ENCODE assay signal across 25 cellular contexts in the genomic region with DNA sequence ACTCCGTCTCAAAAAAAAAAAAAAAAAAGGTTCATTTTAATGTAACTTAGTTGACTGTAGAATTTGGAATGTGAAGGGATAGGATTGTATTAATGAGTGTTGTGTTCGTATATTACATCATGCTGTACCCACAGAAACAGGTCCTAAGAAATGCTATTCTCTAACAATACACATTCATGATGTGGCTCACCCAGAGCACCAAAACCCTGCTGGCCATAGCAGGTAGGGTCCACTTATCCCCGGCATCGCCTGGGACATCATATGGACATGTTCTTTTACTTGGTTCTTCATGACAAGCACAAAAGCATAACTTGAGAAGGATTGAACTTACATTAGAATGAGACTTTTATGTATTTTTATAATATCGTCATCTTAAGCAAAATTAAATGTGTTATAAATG.
DNase-seq lines count a peak whose midpoint lies in the region; ATAC-seq, FAIRE-seq and TF ChIP-seq lines count a peak whose summit lies in the region.
"Had no signal": no experiment of that assay in that cellular context is flagged by ENCODE, and none has a peak within 500 bp of the region (broad histone marks: within the 10 kb centered on the region; RNA-seq: fewer than 3 reads in every experiment).

No MANE protein-coding gene starts in this region.

- no peak overlapping the region for H4K5ac ChIP-seq in IMR-90 (ENCODE audit: low read depth, low read length)

- H3K4me2 ChIP-seq in GM23338 (no peak overlapping the region), IMR-90 (ENCODE audit: low read depth, low read length) (no peak overlapping the region), GM12878 (ENCODE audit: control insufficient read depth, insufficient read depth) (no peak overlapping the region)
- H3K4me2 ChIP-seq: A549; BLaER1 treated with 17β-estradiol and CSF1 and Interleukin-3, amounts not matched to agents 10 nM and 100 nM had no signal

- no TSS peak for BruUV-seq in IMR-90 (replicated peaks; lab: Mats Ljungman, UMichigan)
- BruUV-seq in GM12878 (replicated peaks; lab: Mats Ljungman, UMichigan) = no TSS peak

- ATAC-seq in GM23338 = peak; percentile 39; the same call in 1 of the 3 replicates
- no peak for ATAC-seq in IMR-90 (ENCODE audit: low read depth)
- ATAC-seq in GM12878 = peak; percentile 28; the same call in 1 of the 3 replicates
- no peak for ATAC-seq in HG03432 (IDR thresholded peaks at IDR 0.05; ENCODE audit: unreplicated experiment)
- no peak for ATAC-seq in GM19463 (IDR thresholded peaks at IDR 0.05; ENCODE audit: unreplicated experiment)
- ATAC-seq: A549, HCT116 had no signal

- H3K36me3 ChIP-seq in GM23338 (ENCODE audit: insufficient read depth) = no peaks in the 10 kb centered on the region
- no peaks in the 10 kb centered on the region for H3K36me3 ChIP-seq in IMR-90 (ENCODE audit: control insufficient read depth, insufficient read depth, low read length)
- H3K36me3 ChIP-seq in GM12878 (ENCODE audit: control insufficient read depth in 2 of 2, insufficient read depth in 2 of 2, low read length in 1 of 2) = no peaks in the 10 kb centered on the region
- no peaks in the 10 kb centered on the region for H3K36me3 ChIP-seq in endodermal cell (ENCODE audit: control insufficient read depth, insufficient read depth, low read length)
- H3K36me3 ChIP-seq: BE2C; BLaER1 treated with 17β-estradiol and CSF1 and Interleukin-3, amounts not matched to agents 10 nM and 100 nM had no signal

- no peak overlapping the region for H2AK5ac ChIP-seq in IMR-90 (ENCODE audit: low read depth, low read length)

- no CpG with 5 or more reads among the region's 5 CpGs for WGBS in IMR-90 (ENCODE audit: extremely low coverage in 2 of 2, insufficient read length in 1 of 2), 2 experiments
- 58% methylated on average over 4 of the region's 5 CpGs for WGBS in GM12878 (ENCODE audit: insufficient coverage, insufficient replicate concordance, low lambda C conversion rate, missing lambda C conversion rate)
- WGBS in endodermal cell (ENCODE audit: insufficient coverage in 1 of 2, insufficient read length in 1 of 2), 2 experiments = 93% methylated on average over 3 of the region's 5 CpGs; no CpG with 5 or more reads in 1 of the 2 experiments

- no peak overlapping the region for H3K14ac ChIP-seq in IMR-90 (replicated peaks; ENCODE audit: low read depth, low read length)

- in situ Hi-C loops in IMR-90 (cut with MboI; ENCODE audit: low sequenced_read_pairs) (no loop called here), GM12878 (cut with MboI) (no loop called here)

- H2AK9ac ChIP-seq in IMR-90 (replicated peaks; ENCODE audit: low read depth, low read length, poor library complexity) = no peak overlapping the region

- H2BK15ac ChIP-seq in IMR-90 (ENCODE audit: low read depth, low read length) = no peak overlapping the region

- H3K4ac ChIP-seq in IMR-90 (ENCODE audit: low read depth, low read length) = no peak overlapping the region; the same call in 1 of the 2 replicates

- H3K4me1 ChIP-seq in GM23338 (ENCODE audit: insufficient read depth) (no peaks in the 10 kb centered on the region), IMR-90 (ENCODE audit: control insufficient read depth, insufficient read depth, low read length) (no peaks in the 10 kb centered on the region), GM12878 (ENCODE audit: control insufficient read depth, insufficient read depth, low read length) (no peaks in the 10 kb centered on the region), endodermal cell (ENCODE audit: control insufficient read depth, insufficient read depth, low read length) (no peaks in the 10 kb centered on the region)
- H3K4me1 ChIP-seq: A549; BE2C; BLaER1 treated with 17β-estradiol and CSF1 and Interleukin-3, amounts not matched to agents 10 nM and 100 nM had no signal

- no peak overlapping the region for H3K4me3 ChIP-seq in GM23338
- H3K4me3 ChIP-seq in IMR-90 (ENCODE audit: insufficient read depth, low read depth, low read length) = no peak overlapping the region
- no peak overlapping the region for H3K4me3 ChIP-seq in GM12878
- no peak overlapping the region for H3K4me3 ChIP-seq in endodermal cell (ENCODE audit: low read length)
- H3K4me3 ChIP-seq: A549; BLaER1 treated with 17β-estradiol and CSF1 and Interleukin-3, amounts not matched to agents 10 nM and 100 nM had no signal

- no peak overlapping the region for H2BK20ac ChIP-seq in IMR-90 (ENCODE audit: low read depth, low read length)

- H2AFZ ChIP-seq in GM23338 (no peak overlapping the region), IMR-90 (replicated peaks; ENCODE audit: low read length, poor library complexity) (no peak overlapping the region), GM12878 (ENCODE audit: control insufficient read depth, low read depth, low read length) (no peak overlapping the region)

- H4K20me1 ChIP-seq in GM23338 (replicated peaks; ENCODE audit: insufficient read depth) = no peaks in the 10 kb centered on the region
- no peaks in the 10 kb centered on the region for H4K20me1 ChIP-seq in IMR-90 (ENCODE audit: insufficient read depth, low read length)
- H4K20me1 ChIP-seq in GM12878 (ENCODE audit: control insufficient read depth, insufficient read depth) = no peaks in the 10 kb centered on the region
- H4K20me1 ChIP-seq: BLaER1 treated with 17β-estradiol and CSF1 and Interleukin-3, amounts not matched to agents 10 nM and 100 nM had no signal

- intact Hi-C loops in IMR-90 (cut with micrococcal nuclease) = no loop called here
- intact Hi-C loops in GM12878 (cut with micrococcal nuclease; ENCODE audit: unreplicated experiment) = no loop called here

- SMC1A ChIA-PET in GM12878 (lab: Charles Lee; ENCODE audit: uncharacterized antibody, unreplicated experiment) = no interaction called here

- H3K27ac Mint-ChIP-seq in GM23338 (no peak overlapping the region), endodermal cell (no peak overlapping the region)
- H3K27ac Mint-ChIP-seq: CD14-positive monocyte; CD4-positive, alpha-beta T cell; CD8-positive, alpha-beta memory T cell had no signal

- H4K91ac ChIP-seq in IMR-90 (ENCODE audit: insufficient read depth, low read depth, low read length) = no peak overlapping the region

- no peaks in the 10 kb centered on the region for H3K36me3 Mint-ChIP-seq in GM23338 (ENCODE audit: low read depth)
- no peaks in the 10 kb centered on the region for H3K36me3 Mint-ChIP-seq in endodermal cell (ENCODE audit: low read depth)
- H3K36me3 Mint-ChIP-seq: CD14-positive monocyte; CD8-positive, alpha-beta memory T cell had no signal

- H3K4me3 Mint-ChIP-seq in GM23338 (no peak overlapping the region), endodermal cell (no peak overlapping the region)
- H3K4me3 Mint-ChIP-seq: CD14-positive monocyte; CD4-positive, alpha-beta T cell; CD8-positive, alpha-beta memory T cell had no signal

- peak overlapping the region; percentile 33; the same call in 1 of the 2 replicates for H3K18ac ChIP-seq in IMR-90 (ENCODE audit: low read depth, low read length)

- no peak for FAIRE-seq in GM12878 (lab: Jason Lieb, UNC)
- FAIRE-seq: A549, D721Med, GM12892 had no signal

- dilution Hi-C loops in IMR-90 (cut with HindIII; ENCODE audit: low sequenced_read_pairs, unreplicated experiment) = no loop called here

- TF ChIP-seq RAD21 in IMR-90 (IDR thresholded peaks at IDR 0.05; ENCODE audit: low read length) = no peak
- TF ChIP-seq RAD21 in GM12878 (IDR thresholded peaks at IDR 0.05; ENCODE audit: insufficient read depth, low read depth, low read length) = no peak

- no peak overlapping the region for H2BK120ac ChIP-seq in IMR-90 (ENCODE audit: low read depth, low read length)

- no peak for TF ChIP-seq POLR2A in IMR-90 (IDR thresholded peaks at IDR 0.05; ENCODE audit: low read depth, low read length)
- TF ChIP-seq POLR2A in GM12878 (IDR thresholded peaks at IDR 0.05; ENCODE audit: low read depth, low read length) = no peak

- H3K56ac ChIP-seq in IMR-90 (ENCODE audit: extremely low read depth, insufficient read depth, low read length) = no peak overlapping the region

- H4K8ac ChIP-seq in IMR-90 (ENCODE audit: low read depth in 2 of 2, low read length in 2 of 2) = no peak overlapping the region

- H3K9ac ChIP-seq in IMR-90 (ENCODE audit: low read depth, low read length) (no peak overlapping the region), GM12878 (ENCODE audit: control insufficient read depth, insufficient read depth, low read length) (no peak overlapping the region), endodermal cell (ENCODE audit: extremely low read depth, low read length, poor library complexity, severe bottlenecking) (no peak overlapping the region)
- H3K9ac ChIP-seq: BLaER1 treated with 17β-estradiol and CSF1 and Interleukin-3, amounts not matched to agents 10 nM and 100 nM had no signal

- H3K79me2 ChIP-seq in GM23338 (replicated peaks; ENCODE audit: insufficient read depth) (no peaks in the 10 kb centered on the region), GM12878 (ENCODE audit: control insufficient read depth, insufficient read depth, low read length) (no peaks in the 10 kb centered on the region)

- TF ChIP-seq EP300 in GM12878 (IDR thresholded peaks at IDR 0.05; ENCODE audit: borderline replicate concordance in 1 of 2, control insufficient read depth in 1 of 2, low read depth in 2 of 2, low read length in 2 of 2) = no peak

- no peak overlapping the region for H2BK5ac ChIP-seq in IMR-90 (ENCODE audit: low read depth, low read length, poor library complexity, severe bottlenecking)

- H3K9me3 ChIP-seq in IMR-90 (ENCODE audit: control insufficient read depth, insufficient read depth, low read length) (no peaks in the 10 kb centered on the region), GM12878 (replicated peaks; ENCODE audit: control insufficient read depth, insufficient read depth, low read length) (no peaks in the 10 kb centered on the region), endodermal cell (ENCODE audit: control insufficient read depth, low read length) (no peaks in the 10 kb centered on the region)
- H3K9me3 ChIP-seq: A549, BE2C had no signal

- CTCF ChIA-PET in IMR-90 (lab: Yijun Ruan, JAX) = no interaction called here
- CTCF ChIA-PET in GM12878 (lab: Yijun Ruan, JAX) = no interaction called here

- H3K27me3 ChIP-seq in GM23338 (ENCODE audit: insufficient read depth) (no peaks in the 10 kb centered on the region), IMR-90 (ENCODE audit: control insufficient read depth, insufficient read depth, low read length) (no peaks in the 10 kb centered on the region), GM12878 (replicated peaks in 1 of 2; ENCODE audit: control insufficient read depth in 2 of 2, insufficient read depth in 2 of 2, low read length in 1 of 2) (no peaks in the 10 kb centered on the region), endodermal cell (ENCODE audit: control insufficient read depth, insufficient read depth, low read length, poor library complexity, severe bottlenecking) (no peaks in the 10 kb centered on the region)
- H3K27me3 ChIP-seq: BE2C; BLaER1 treated with 17β-estradiol and CSF1 and Interleukin-3, amounts not matched to agents 10 nM and 100 nM had no signal

- RAD21 ChIA-PET in GM12878 (lab: Charles Lee; ENCODE audit: unreplicated experiment) = no interaction called here

- DNase-seq in GM23338 (ENCODE audit: low spot score) (no peak), IMR-90 (no peak), GM12878 (ENCODE audit: low read depth, low spot score) (no peak), endodermal cell (no peak), NCI-H510A (lab: John Stamatoyannopoulos, UW) (no peak)
- no peak for DNase-seq in stimulated activated CD4-positive, alpha-beta T cell treated with anti-CD3 and anti-CD28 coated beads, Interleukin-2, amount 100 ng/mL, for 48 hours
- DNase-seq: 8988T; ACHN; AML-193; BE2C; CD4-positive, alpha-beta T cell; CD8-positive, alpha-beta memory T cell; DMS 273 treated with DMSO at 0.1 percent for 48 hours; DMS79 treated with DMSO at 0.1 percent for 48 hours; GF-D8; GOT3; H7 had no signal

- no peak for TF ChIP-seq CTCF in GM23338 (conservative IDR thresholded peaks at IDR 0.05; ENCODE audit: low read depth in 2 of 2)
- TF ChIP-seq CTCF in IMR-90 (conservative IDR thresholded peaks at IDR 0.05; ENCODE audit: low read depth, low read length) = no peak
- TF ChIP-seq CTCF in GM12878 (IDR thresholded peaks at IDR 0.05 in 2 of 3, conservative IDR thresholded peaks at IDR 0.05 in 1 of 3; ENCODE audit: control insufficient read depth in 2 of 3, extremely low read depth in 1 of 3, insufficient read depth in 1 of 3, low read depth in 3 of 3, low read length in 3 of 3) = no peak
- peak; percentile 56 for TF ChIP-seq CTCF in endodermal cell (conservative IDR thresholded peaks at IDR 0.05)

- POLR2A ChIA-PET in IMR-90 (lab: Charles Lee; ENCODE audit: unreplicated experiment) = no interaction called here
- POLR2A ChIA-PET in GM12878 (lab: Charles Lee) = no interaction called here

- H3K27me3 Mint-ChIP-seq in GM23338 (ENCODE audit: insufficient read depth, low read depth, poor library complexity) (peaks cover 6% of the 10 kb centered on the region), endodermal cell (ENCODE audit: insufficient read depth) (no peaks in the 10 kb centered on the region)
- H3K27me3 Mint-ChIP-seq: CD8-positive, alpha-beta memory T cell had no signal

- no peaks in the 10 kb centered on the region for H3K9me3 Mint-ChIP-seq in GM23338
- H3K9me3 Mint-ChIP-seq in endodermal cell = peaks cover under 1% of the 10 kb centered on the region
- H3K9me3 Mint-ChIP-seq: CD4-positive, alpha-beta T cell had no signal

- H3K27ac ChIP-seq in GM23338 (ENCODE audit: low read depth) (no peak overlapping the region), IMR-90 (ENCODE audit: insufficient read depth, low read length) (no peak overlapping the region), GM12878 (ENCODE audit: control insufficient read depth, insufficient read depth) (no peak overlapping the region), endodermal cell (ENCODE audit: low read depth, low read length) (no peak overlapping the region)
- H3K27ac ChIP-seq: A549; BLaER1 treated with 17β-estradiol and CSF1 and Interleukin-3, amounts not matched to agents 10 nM and 100 nM had no signal

- no peaks in the 10 kb centered on the region for H3K79me1 ChIP-seq in IMR-90 (ENCODE audit: low read depth in 1 of 2, low read length in 2 of 2)

- no peaks in the 10 kb centered on the region for H3K9me2 ChIP-seq in GM23338 (ENCODE audit: insufficient read depth)

- H3K4me1 Mint-ChIP-seq in GM23338 = no peaks in the 10 kb centered on the region
- H3K4me1 Mint-ChIP-seq in endodermal cell = no peaks in the 10 kb centered on the region
- H3K4me1 Mint-ChIP-seq: CD14-positive monocyte; CD8-positive, alpha-beta memory T cell had no signal

- no peak overlapping the region for H3K23ac ChIP-seq in IMR-90 (ENCODE audit: low read depth, low read length)

- H3F3A ChIP-seq in GM23338 (replicated peaks; ENCODE audit: low read depth) = no peaks in the 10 kb centered on the region

- no peaks in the 10 kb centered on the region for H3K9me1 ChIP-seq in IMR-90 (ENCODE audit: insufficient read depth, low read length)

Comparison
In these comparisons a context has a peak if more than half of its experiments do, and no peak if none do; other contexts are left out.
1. ATAC-seq: peak in GM23338 (single experiment) and GM12878 (single experiment); none in IMR-90 (single experiment), HG03432 (single experiment) and GM19463 (single experiment).